Comparison of ENCODE assay signal across 32 cellular contexts in genomic region chr22:34973926-34974325, GRCh38.
DNase-seq lines count a peak whose midpoint lies in the region; ATAC-seq, FAIRE-seq and TF ChIP-seq lines count a peak whose summit lies in the region.
"Had no signal": no experiment of that assay in that cellular context is flagged by ENCODE, and none has a peak within 500 bp of the region (broad histone marks: within the 10 kb centered on the region; RNA-seq: fewer than 3 reads in every experiment).

No MANE protein-coding gene starts in this region.

- no peak overlapping the region for H3K9ac ChIP-seq in astrocyte (ENCODE audit: low read length)
- H3K9ac ChIP-seq: BLaER1 had no signal

- TF ChIP-seq CTCF in astrocyte (IDR thresholded peaks at IDR 0.05; ENCODE audit: insufficient read depth, low read depth, low read length) (no peak), retinal pigment epithelial cell (conservative IDR thresholded peaks at IDR 0.05; ENCODE audit: low read depth, low read length) (no peak)

- no peaks in the 10 kb centered on the region for H3K27me3 ChIP-seq in astrocyte (ENCODE audit: insufficient read depth, low read length)
- H3K27me3 ChIP-seq: BLaER1, right atrium auricular region had no signal

- no peak for FAIRE-seq in astrocyte (lab: Jason Lieb, UNC)
- FAIRE-seq: islet of Langerhans had no signal

- H4K20me1 ChIP-seq in astrocyte (ENCODE audit: insufficient read depth, low read length): no peaks in the 10 kb centered on the region
- H4K20me1 ChIP-seq: BLaER1 had no signal

- H3K36me3 Mint-ChIP-seq in astrocyte (ENCODE audit: low read depth, unreplicated experiment): no peaks in the 10 kb centered on the region
- no peaks in the 10 kb centered on the region for H3K36me3 Mint-ChIP-seq in activated naive CD4-positive, alpha-beta T cell treated with anti-CD3 and anti-CD28 coated beads, Interleukin-2, amount 50 U/mL, for 72 hours
- no peaks in the 10 kb centered on the region for H3K36me3 Mint-ChIP-seq in activated T-helper 1 cell treated with anti-CD3 and anti-CD28 coated beads, Interleukin-12 subunit alpha, Interleukin-12 subunit beta, Interleukin-2, Interleukin-4 antibody, amounts not matched to agents 30 ng/mL and 10 ng/mL and 1 ng/mL, durations not matched to agents 14 hours and 24 hours and 36 hours (ENCODE audit: low read depth)
- H3K36me3 Mint-ChIP-seq: natural killer cell treated with Interleukin-12 subunit alpha and Interleukin-12 subunit beta and Interleukin-15 and Interleukin-18, amount 100 ng/mL, for 72 hours had no signal

- DNase-seq in D341Med (ENCODE audit: low spot score) (peak; percentile 41), astrocyte (ENCODE audit: low read depth) (peak; percentile 46), kidney tubule cell (ENCODE audit: low spot score) (peak; percentile 57), retinal pigment epithelial cell (ENCODE audit: low read depth) (peak; percentile 9)
- DNase-seq in activated naive CD4-positive, alpha-beta T cell treated with anti-CD3 and anti-CD28 coated beads, Interleukin-2, amount 50 U/mL, for 72 hours (ENCODE audit: low spot score in 2 of 2): no peak
- DNase-seq in activated T-helper 1 cell treated with anti-CD3 and anti-CD28 coated beads, Interleukin-12 subunit alpha, Interleukin-12 subunit beta, Interleukin-2, Interleukin-4 antibody, amounts not matched to agents 30 ng/mL and 10 ng/mL and 1 ng/mL, durations not matched to agents 14 hours and 24 hours and 36 hours (ENCODE audit: low spot score): no peak
- DNase-seq: activated CD4-positive, alpha-beta memory T cell treated with anti-CD3 and anti-CD28 coated beads, Interleukin-2, amount 10 ng/mL, durations not matched to agents 7 days and 5 days; activated CD4-positive, CD25-positive, alpha-beta regulatory T cell treated with anti-CD3 and anti-CD28 coated beads, Interleukin-2, amount 50 U/mL, for 72 hours; activated naive CD4-positive, alpha-beta T cell treated with anti-CD3 and anti-CD28 coated beads, Interleukin-2, amount 50 U/mL, for 16 hours; amygdala; effector memory CD8-positive, alpha-beta T cell; foreskin fibroblast; HCEC 1CT; head of caudate nucleus; Kasumi-1; lower lobe of right lung; mucosa of descending colon; NCI-H1417 treated with DMSO at 0.1 percent for 48 hours; NCI-H2081 treated with DMSO at 0.1 percent for 48 hours; NCI-H2227 treated with DMSO at 0.1 percent for 48 hours; NCI-H526; Right ventricle myocardium superior; stimulated activated naive CD4-positive, alpha-beta T cell treated with Interleukin-2 at 50 U/mL for 16 hours; T-helper 2 cell had no signal

- intact Hi-C loops in activated T-helper 1 cell treated with anti-CD3 and anti-CD28 coated beads, Interleukin-12 subunit alpha, Interleukin-12 subunit beta, Interleukin-2, Interleukin-4 antibody, amounts not matched to agents 30 ng/mL and 10 ng/mL and 1 ng/mL, durations not matched to agents 14 hours and 24 hours and 36 hours (cut with micrococcal nuclease): no loop called here

- no peak overlapping the region for H2AFZ ChIP-seq in astrocyte (ENCODE audit: low read depth, low read length)

- H3K27me3 Mint-ChIP-seq in astrocyte (ENCODE audit: low read depth, unreplicated experiment): no peaks in the 10 kb centered on the region
- H3K27me3 Mint-ChIP-seq in activated T-helper 1 cell treated with anti-CD3 and anti-CD28 coated beads, Interleukin-12 subunit alpha, Interleukin-12 subunit beta, Interleukin-2, Interleukin-4 antibody, amounts not matched to agents 30 ng/mL and 10 ng/mL and 1 ng/mL, durations not matched to agents 14 hours and 24 hours and 36 hours (ENCODE audit: insufficient read depth): no peaks in the 10 kb centered on the region
- H3K27me3 Mint-ChIP-seq: activated CD4-positive, alpha-beta memory T cell treated with anti-CD3 and anti-CD28 coated beads, Interleukin-2, amount 10 ng/mL, durations not matched to agents 7 days and 5 days had no signal

- ATAC-seq in activated naive CD4-positive, alpha-beta T cell treated with anti-CD3 and anti-CD28 coated beads, Interleukin-2, amount 50 U/mL, for 72 hours: no peak
- ATAC-seq in HG02870 (IDR thresholded peaks at IDR 0.05; ENCODE audit: unreplicated experiment): no peak
- ATAC-seq: activated T-helper 17 cell treated with anti-CD3 and anti-CD28 coated beads, Interleukin-2, amount 50 U/mL, for 72 hours; effector memory CD8-positive, alpha-beta T cell; lower lobe of right lung; mucosa of descending colon; natural killer cell treated with Interleukin-12 subunit alpha and Interleukin-12 subunit beta and Interleukin-15 and Interleukin-18, amount 100 ng/mL, for 72 hours had no signal

- H3K4me1 ChIP-seq in astrocyte (ENCODE audit: insufficient read depth, low read length): no peaks in the 10 kb centered on the region
- H3K4me1 ChIP-seq: BLaER1, esophagus muscularis mucosa, lower lobe of right lung, right atrium auricular region had no signal

- no peaks in the 10 kb centered on the region for H3K36me3 ChIP-seq in astrocyte (ENCODE audit: insufficient read depth, low read length)
- H3K36me3 ChIP-seq: BLaER1, esophagus muscularis mucosa, lower lobe of right lung, right atrium auricular region had no signal

- H3K27ac Mint-ChIP-seq in astrocyte (ENCODE audit: unreplicated experiment): peak overlapping the region; percentile 93
- H3K27ac Mint-ChIP-seq in activated naive CD4-positive, alpha-beta T cell treated with anti-CD3 and anti-CD28 coated beads, Interleukin-2, amount 50 U/mL, for 72 hours: no peak overlapping the region
- H3K27ac Mint-ChIP-seq in activated T-helper 1 cell treated with anti-CD3 and anti-CD28 coated beads, Interleukin-12 subunit alpha, Interleukin-12 subunit beta, Interleukin-2, Interleukin-4 antibody, amounts not matched to agents 30 ng/mL and 10 ng/mL and 1 ng/mL, durations not matched to agents 14 hours and 24 hours and 36 hours: no peak overlapping the region
- H3K27ac Mint-ChIP-seq: activated CD4-positive, alpha-beta memory T cell treated with anti-CD3 and anti-CD28 coated beads, Interleukin-2, amount 10 ng/mL, durations not matched to agents 7 days and 5 days; activated T-helper 17 cell treated with anti-CD3 and anti-CD28 coated beads, Interleukin-2, amount 50 U/mL, for 72 hours; effector memory CD8-positive, alpha-beta T cell; natural killer cell treated with Interleukin-12 subunit alpha and Interleukin-12 subunit beta and Interleukin-15 and Interleukin-18, amount 100 ng/mL, for 72 hours had no signal

- H3K27ac ChIP-seq in astrocyte (ENCODE audit: low read depth, low read length): no peak overlapping the region
- H3K27ac ChIP-seq: BLaER1, esophagus muscularis mucosa, lower lobe of right lung, right atrium auricular region had no signal

- H3K4me3 Mint-ChIP-seq in astrocyte (ENCODE audit: unreplicated experiment): no peak overlapping the region
- H3K4me3 Mint-ChIP-seq in activated T-helper 1 cell treated with anti-CD3 and anti-CD28 coated beads, Interleukin-12 subunit alpha, Interleukin-12 subunit beta, Interleukin-2, Interleukin-4 antibody, amounts not matched to agents 30 ng/mL and 10 ng/mL and 1 ng/mL, durations not matched to agents 14 hours and 24 hours and 36 hours: no peak overlapping the region
- H3K4me3 Mint-ChIP-seq: activated CD4-positive, alpha-beta memory T cell treated with anti-CD3 and anti-CD28 coated beads, Interleukin-2, amount 10 ng/mL, durations not matched to agents 7 days and 5 days; activated T-helper 17 cell treated with anti-CD3 and anti-CD28 coated beads, Interleukin-2, amount 50 U/mL, for 72 hours; effector memory CD8-positive, alpha-beta T cell; natural killer cell treated with Interleukin-12 subunit alpha and Interleukin-12 subunit beta and Interleukin-15 and Interleukin-18, amount 100 ng/mL, for 72 hours had no signal

- no peaks in the 10 kb centered on the region for H3K79me2 ChIP-seq in astrocyte (ENCODE audit: insufficient read depth, low read length)

- H3K9me3 Mint-ChIP-seq in astrocyte (ENCODE audit: unreplicated experiment): peaks cover 2% of the 10 kb centered on the region
- peaks cover 0 to 5% of the 10 kb centered on the region in 2 donors for H3K9me3 Mint-ChIP-seq in activated naive CD4-positive, alpha-beta T cell treated with anti-CD3 and anti-CD28 coated beads, Interleukin-2, amount 50 U/mL, for 72 hours
- H3K9me3 Mint-ChIP-seq in activated T-helper 1 cell treated with anti-CD3 and anti-CD28 coated beads, Interleukin-12 subunit alpha, Interleukin-12 subunit beta, Interleukin-2, Interleukin-4 antibody, amounts not matched to agents 30 ng/mL and 10 ng/mL and 1 ng/mL, durations not matched to agents 14 hours and 24 hours and 36 hours: peaks cover 11% of the 10 kb centered on the region
- H3K9me3 Mint-ChIP-seq: activated T-helper 17 cell treated with anti-CD3 and anti-CD28 coated beads, Interleukin-2, amount 50 U/mL, for 72 hours; natural killer cell treated with Interleukin-12 subunit alpha and Interleukin-12 subunit beta and Interleukin-15 and Interleukin-18, amount 100 ng/mL, for 72 hours had no signal

- H3K4me2 ChIP-seq in astrocyte (ENCODE audit: low read length): no peak overlapping the region
- H3K4me2 ChIP-seq: BLaER1 had no signal

- peaks cover 22% of the 10 kb centered on the region for H3K4me1 Mint-ChIP-seq in astrocyte (ENCODE audit: low read depth, unreplicated experiment)
- no peaks in the 10 kb centered on the region for H3K4me1 Mint-ChIP-seq in activated T-helper 1 cell treated with anti-CD3 and anti-CD28 coated beads, Interleukin-12 subunit alpha, Interleukin-12 subunit beta, Interleukin-2, Interleukin-4 antibody, amounts not matched to agents 30 ng/mL and 10 ng/mL and 1 ng/mL, durations not matched to agents 14 hours and 24 hours and 36 hours (ENCODE audit: low read depth)
- H3K4me1 Mint-ChIP-seq: activated CD4-positive, alpha-beta memory T cell treated with anti-CD3 and anti-CD28 coated beads, Interleukin-2, amount 10 ng/mL, durations not matched to agents 7 days and 5 days; activated T-helper 17 cell treated with anti-CD3 and anti-CD28 coated beads, Interleukin-2, amount 50 U/mL, for 72 hours had no signal

- H3K4me3 ChIP-seq in astrocyte (ENCODE audit: insufficient read depth, low read depth, low read length) (no peak overlapping the region), retinal pigment epithelial cell (ENCODE audit: low read length) (no peak overlapping the region)
- H3K4me3 ChIP-seq: BLaER1, esophagus muscularis mucosa, lower lobe of right lung, mucosa of descending colon, right atrium auricular region, smooth muscle cell had no signal

- no peaks in the 10 kb centered on the region for H3K9me3 ChIP-seq in astrocyte (ENCODE audit: insufficient read depth, low read depth, low read length)
- H3K9me3 ChIP-seq: lower lobe of right lung, mucosa of descending colon, right atrium auricular region had no signal

Comparison
In these comparisons a context has a peak if more than half of its experiments do, and no peak if none do; other contexts are left out.
1. DNase-seq: peak in D341Med (single experiment), astrocyte (single experiment), kidney tubule cell (single experiment) and retinal pigment epithelial cell (single experiment); none in activated naive CD4-positive, alpha-beta T cell treated with anti-CD3 and anti-CD28 coated beads, Interleukin-2, amount 50 U/mL, for 72 hours (0 of 2) and activated T-helper 1 cell treated with anti-CD3 and anti-CD28 coated beads, Interleukin-12 subunit alpha, Interleukin-12 subunit beta, Interleukin-2, Interleukin-4 antibody, amounts not matched to agents 30 ng/mL and 10 ng/mL and 1 ng/mL, durations not matched to agents 14 hours and 24 hours and 36 hours (single experiment).